Comparison of ENCODE assay signal across 19 cellular contexts in genomic region chr2:226439337-226439736, GRCh38.
DNase-seq lines count a peak whose midpoint lies in the region; ATAC-seq and TF ChIP-seq lines count a peak whose summit lies in the region.
"Had no signal": no experiment of that assay in that cellular context is flagged by ENCODE, and none has a peak within 500 bp of the region (broad histone marks: within the 10 kb centered on the region; RNA-seq: fewer than 3 reads in every experiment).

No MANE protein-coding gene starts in this region.

- CTCF ChIA-PET in MCF 10A (lab: Yijun Ruan, JAX), result no interaction called here

- DNase-seq in MCF 10A (ENCODE audit: unreplicated experiment) (peak; percentile 33), breast epithelium (ENCODE audit: low spot score in 2 of 2) (no peak), SIG-M5 treated with dmso at 0.1 percent for 504 hours (lab: John Stamatoyannopoulos, UW; ENCODE audit: unreplicated experiment) (peak; percentile 91), choroid plexus epithelial cell (ENCODE audit: low read depth) (peak; percentile 43), esophagus squamous epithelium (lab: John Stamatoyannopoulos, UW) (no peak)
- DNase-seq in activated CD4-positive, alpha-beta T cell treated with anti-CD3 and anti-CD28 coated beads, Interleukin-2, amount 50 U/mL, for 1 hour, result no peak
- DNase-seq: activated CD4-positive, alpha-beta T cell treated with anti-CD3 and anti-CD28 coated beads for 36 hours; activated CD8-positive, alpha-beta memory T cell treated with anti-CD3 and anti-CD28 coated beads, Interleukin-2, amount 50 U/mL, for 4 hours; CD4-positive, CD25-positive, alpha-beta regulatory T cell; glutamatergic neuron; HFFc6; natural killer cell; NCI-H1417 treated with DMSO at 0.1 percent for 48 hours; NCI-H446 treated with DMSO at 0.1 percent for 48 hours; posterior cingulate gyrus; T-helper 17 cell had no signal

- intact Hi-C loops in MCF 10A (cut with micrococcal nuclease), result no loop called here
- intact Hi-C loops in breast epithelium (cut with DNase I; ENCODE audit: low total_unique reads), result no loop called here
- intact Hi-C loops in esophagus squamous epithelium (cut with DNase I), result no loop called here

- POLR2A ChIA-PET in MCF 10A (lab: Yijun Ruan, JAX), result no interaction called here

- 68 to 84% methylated on average over 6 of the region's 6 CpGs for WGBS in esophagus squamous epithelium, 2 donors

- H3K4me3 Mint-ChIP-seq in MCF 10A (ENCODE audit: unreplicated experiment), result no peak overlapping the region
- H3K4me3 Mint-ChIP-seq: activated CD4-positive, alpha-beta T cell treated with anti-CD3 and anti-CD28 coated beads for 36 hours; CD4-positive, CD25-positive, alpha-beta regulatory T cell; HFFc6; natural killer cell; T-helper 17 cell had no signal

- no peaks in the 10 kb centered on the region for H3K27me3 Mint-ChIP-seq in MCF 10A (ENCODE audit: insufficient read depth, unreplicated experiment)
- H3K27me3 Mint-ChIP-seq: CD4-positive, CD25-positive, alpha-beta regulatory T cell had no signal

- H3K9me3 ChIP-seq in breast epithelium (no peaks in the 10 kb centered on the region), esophagus squamous epithelium (no peaks in the 10 kb centered on the region)

- no TSS peak for BruUV-seq in MCF 10A (replicated peaks; lab: Mats Ljungman, UMichigan)

- H3K36me3 Mint-ChIP-seq in MCF 10A (ENCODE audit: insufficient read depth, unreplicated experiment), result no peaks in the 10 kb centered on the region
- H3K36me3 Mint-ChIP-seq: CD4-positive, CD25-positive, alpha-beta regulatory T cell; natural killer cell had no signal

- peaks cover 5% of the 10 kb centered on the region for H3K4me1 Mint-ChIP-seq in MCF 10A (ENCODE audit: insufficient read depth, unreplicated experiment)
- H3K4me1 Mint-ChIP-seq: activated CD4-positive, alpha-beta T cell treated with anti-CD3 and anti-CD28 coated beads for 36 hours; CD4-positive, CD25-positive, alpha-beta regulatory T cell; natural killer cell; T-helper 17 cell had no signal

- ATAC-seq in HG03175 (IDR thresholded peaks at IDR 0.05; ENCODE audit: unreplicated experiment) (no peak), HG02588 (IDR thresholded peaks at IDR 0.05; ENCODE audit: unreplicated experiment) (no peak)
- ATAC-seq: activated CD4-positive, alpha-beta T cell treated with anti-CD3 and anti-CD28 coated beads for 36 hours; natural killer cell; T-helper 17 cell had no signal

- H3K36me3 ChIP-seq in breast epithelium (no peaks in the 10 kb centered on the region), esophagus squamous epithelium (no peaks in the 10 kb centered on the region)

- H3K27me3 ChIP-seq in breast epithelium (no peaks in the 10 kb centered on the region), esophagus squamous epithelium (no peaks in the 10 kb centered on the region)

- TF ChIP-seq POLR2A in breast epithelium (IDR thresholded peaks at IDR 0.05) (no peak), esophagus squamous epithelium (IDR thresholded peaks at IDR 0.05) (no peak)

- H3K27ac Mint-ChIP-seq in MCF 10A (ENCODE audit: low read depth, unreplicated experiment), result no peak overlapping the region
- H3K27ac Mint-ChIP-seq: activated CD4-positive, alpha-beta T cell treated with anti-CD3 and anti-CD28 coated beads for 36 hours; CD4-positive, CD25-positive, alpha-beta regulatory T cell; natural killer cell; T-helper 17 cell had no signal

- H3K4me3 ChIP-seq in breast epithelium (no peak overlapping the region), choroid plexus epithelial cell (ENCODE audit: low read depth, low read length) (no peak overlapping the region), esophagus squamous epithelium (no peak overlapping the region)
- H3K4me3 ChIP-seq: skin epidermis had no signal

- no peak for TF ChIP-seq CTCF in MCF 10A (IDR thresholded peaks at IDR 0.05; ENCODE audit: unreplicated experiment)
- TF ChIP-seq CTCF in breast epithelium (IDR thresholded peaks at IDR 0.05), result no peak
- no peak for TF ChIP-seq CTCF in choroid plexus epithelial cell (conservative IDR thresholded peaks at IDR 0.05; ENCODE audit: low read depth, low read length)
- no peak for TF ChIP-seq CTCF in esophagus squamous epithelium (IDR thresholded peaks at IDR 0.05)

- no peak overlapping the region for H3K27ac ChIP-seq in breast epithelium
- no peak overlapping the region for H3K27ac ChIP-seq in esophagus squamous epithelium

- H3K9me3 Mint-ChIP-seq in MCF 10A (ENCODE audit: unreplicated experiment), result peaks cover 7% of the 10 kb centered on the region

- H3K4me1 ChIP-seq in breast epithelium (no peaks in the 10 kb centered on the region), esophagus squamous epithelium (no peaks in the 10 kb centered on the region)

Comparison
In these comparisons a context has a peak if more than half of its experiments do, and no peak if none do; other contexts are left out.
1. DNase-seq: peak in MCF 10A (single experiment), SIG-M5 treated with dmso at 0.1 percent for 504 hours (single experiment) and choroid plexus epithelial cell (single experiment); none in breast epithelium (0 of 2), esophagus squamous epithelium (single experiment) and activated CD4-positive, alpha-beta T cell treated with anti-CD3 and anti-CD28 coated beads, Interleukin-2, amount 50 U/mL, for 1 hour (single experiment).